ENCODE assay signal across 8 cellular contexts in the genomic region with DNA sequence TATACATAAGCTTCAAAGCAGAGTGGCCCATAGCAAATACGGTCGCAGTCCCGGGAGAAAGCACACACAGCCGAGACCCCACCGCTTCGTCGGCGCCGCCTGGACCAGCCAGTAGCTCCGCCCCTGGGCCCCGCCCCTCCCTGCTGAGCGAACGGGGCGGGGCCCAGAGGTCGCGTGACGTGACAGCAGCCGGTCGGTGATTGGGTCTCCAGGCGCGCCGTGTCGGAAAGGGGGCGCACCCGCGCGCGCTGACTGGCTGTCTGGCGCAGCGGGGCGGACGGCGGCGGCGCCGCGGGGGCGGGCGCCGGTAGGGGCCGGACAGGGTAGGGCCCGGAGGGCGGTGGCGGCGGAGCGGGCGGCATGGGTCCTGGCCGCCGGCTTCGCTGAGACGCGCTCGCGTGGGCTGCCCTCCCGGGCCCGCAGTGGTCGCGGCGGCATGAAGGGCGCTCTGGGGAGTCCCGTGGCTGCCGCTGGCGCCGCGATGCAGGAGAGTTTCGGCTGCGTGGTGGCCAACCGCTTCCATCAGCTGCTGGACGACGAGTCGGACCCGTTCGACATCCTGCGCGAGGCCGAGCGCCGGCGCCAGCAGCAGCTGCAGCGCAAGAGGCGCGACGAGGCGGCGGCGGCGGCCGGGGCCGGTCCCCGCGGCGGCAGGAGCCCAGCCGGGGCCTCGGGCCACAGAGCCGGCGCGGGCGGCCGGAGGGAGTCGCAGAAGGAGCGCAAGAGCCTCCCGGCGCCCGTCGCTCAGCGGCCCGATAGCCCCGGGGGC. TPM values are rescaled to one million over a fixed set of nuclear protein-coding genes. Genes with fewer than 3 reads are reported as not detected.
DNase-seq lines count a peak whose midpoint lies in the region; ATAC-seq and TF ChIP-seq lines count a peak whose summit lies in the region.

A gene with protein sequence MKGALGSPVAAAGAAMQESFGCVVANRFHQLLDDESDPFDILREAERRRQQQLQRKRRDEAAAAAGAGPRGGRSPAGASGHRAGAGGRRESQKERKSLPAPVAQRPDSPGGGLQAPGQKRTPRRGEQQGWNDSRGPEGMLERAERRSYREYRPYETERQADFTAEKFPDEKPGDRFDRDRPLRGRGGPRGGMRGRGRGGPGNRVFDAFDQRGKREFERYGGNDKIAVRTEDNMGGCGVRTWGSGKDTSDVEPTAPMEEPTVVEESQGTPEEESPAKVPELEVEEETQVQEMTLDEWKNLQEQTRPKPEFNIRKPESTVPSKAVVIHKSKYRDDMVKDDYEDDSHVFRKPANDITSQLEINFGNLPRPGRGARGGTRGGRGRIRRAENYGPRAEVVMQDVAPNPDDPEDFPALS (plus strand): TSS at position 326 of the 769 bp plus-strand sequence. CDS start 111 bp downstream, at position 437.

- peak within 1 kb of the TSS; percentile 77 for H3K4me3 ChIP-seq in choroid plexus epithelial cell (ENCODE audit: low read depth, low read length)

- H3K27me3 Mint-ChIP-seq in activated CD4-positive, alpha-beta T cell treated with anti-CD3 and anti-CD28 coated beads for 36 hours = peaks cover 9% of the 10 kb centered on the region

- POLR2A ChIA-PET in activated CD4-positive, alpha-beta T cell treated with anti-CD3 and anti-CD28 coated beads for 36 hours (lab: Charles Lee) = interaction anchor here (0.6 to 1.8 kb wide), 5 partner anchors 15 to 1722 kb away, joined by 3 to 5 read pairs (median 3); no protein-coding TSS in a partner anchor

- CTCF ChIA-PET in activated CD4-positive, alpha-beta T cell treated with anti-CD3 and anti-CD28 coated beads for 36 hours (lab: Charles Lee) = interaction anchor here (0.6 to 1.7 kb wide), 9 partner anchors 10 to 228 kb away, joined by 3 to 8 read pairs (median 4); no protein-coding TSS in a partner anchor

- no peaks in the 10 kb centered on the region for H3K9me3 Mint-ChIP-seq in activated CD4-positive, alpha-beta T cell treated with anti-CD3 and anti-CD28 coated beads for 36 hours (ENCODE audit: low read depth)

- H3K36me3 Mint-ChIP-seq in activated CD4-positive, alpha-beta T cell treated with anti-CD3 and anti-CD28 coated beads for 36 hours (ENCODE audit: low read depth) = no peaks in the 10 kb centered on the region

- no peak for TF ChIP-seq CTCF in choroid plexus epithelial cell (conservative IDR thresholded peaks at IDR 0.05; ENCODE audit: low read depth, low read length)

- peak within 1 kb of the TSS; percentile 84 for H3K4me3 Mint-ChIP-seq in activated CD4-positive, alpha-beta T cell treated with anti-CD3 and anti-CD28 coated beads for 36 hours

- DNase-seq in Ammon's horn (ENCODE audit: low spot score) = peak; percentile 97
- DNase-seq in GM19238 (ENCODE audit: insufficient read length, low spot score) = peak; percentile 98
- DNase-seq in NCI-H510A (lab: John Stamatoyannopoulos, UW) = peak; percentile 85
- peak; percentile 98 for DNase-seq in activated CD4-positive, alpha-beta T cell treated with anti-CD3 and anti-CD28 coated beads for 36 hours
- DNase-seq in choroid plexus epithelial cell (ENCODE audit: low read depth) = peak; percentile 95
- peak; percentile 95 to 99 for DNase-seq in left colon
- DNase-seq in stimulated activated CD4-positive, alpha-beta T cell treated with anti-CD3 and anti-CD28 coated beads, Interleukin-1b, Interleukin-23, amount 100 ng/mL, for 4 hours (ENCODE audit: low read depth in 2 of 2) = peak; percentile 92 to 98

- ATAC-seq in HG03439 (IDR thresholded peaks at IDR 0.05; ENCODE audit: unreplicated experiment) (peak; percentile 98), left colon (peak; percentile 98)
- peak; percentile 96 for ATAC-seq in activated CD4-positive, alpha-beta T cell treated with anti-CD3 and anti-CD28 coated beads for 36 hours

- peaks cover 24% of the 10 kb centered on the region for H3K4me1 Mint-ChIP-seq in activated CD4-positive, alpha-beta T cell treated with anti-CD3 and anti-CD28 coated beads for 36 hours

- intact Hi-C loops in activated CD4-positive, alpha-beta T cell treated with anti-CD3 and anti-CD28 coated beads for 36 hours (cut with DNase I, micrococcal nuclease) = loop anchor here (1.0 to 10.0 kb wide), 12 partner anchors 28 to 1183 kb away; a partner anchor contains a TSS
- intact Hi-C loops in left colon (cut with DNase I, micrococcal nuclease) = loop anchor here in 1 of 2 donors (10.0 kb wide), 1 partner anchor 215 kb away; no protein-coding TSS in a partner anchor

- H3K27ac Mint-ChIP-seq in activated CD4-positive, alpha-beta T cell treated with anti-CD3 and anti-CD28 coated beads for 36 hours = peak within 1 kb of the TSS; percentile 73

RNA-seq across cellular contexts. Expression of the gene that starts here (rescaled TPM):
- 1 to 10 TPM; 5.8 to 7.3 TPM for total RNA-seq in activated CD4-positive, alpha-beta T cell treated with anti-CD3 and anti-CD28 coated beads for 36 hours
- total RNA-seq in left colon = 1 to 10 TPM; 2.0 to 4.3 TPM

Comparison
In these comparisons a context has a peak if more than half of its experiments do, and no peak if none do; other contexts are left out.
1. Peak in every context shown above with its lines: DNase-seq, ATAC-seq and H3K4me3 ChIP-seq.